23 cellular contexts compared by ENCODE assay signal in the genomic region with DNA sequence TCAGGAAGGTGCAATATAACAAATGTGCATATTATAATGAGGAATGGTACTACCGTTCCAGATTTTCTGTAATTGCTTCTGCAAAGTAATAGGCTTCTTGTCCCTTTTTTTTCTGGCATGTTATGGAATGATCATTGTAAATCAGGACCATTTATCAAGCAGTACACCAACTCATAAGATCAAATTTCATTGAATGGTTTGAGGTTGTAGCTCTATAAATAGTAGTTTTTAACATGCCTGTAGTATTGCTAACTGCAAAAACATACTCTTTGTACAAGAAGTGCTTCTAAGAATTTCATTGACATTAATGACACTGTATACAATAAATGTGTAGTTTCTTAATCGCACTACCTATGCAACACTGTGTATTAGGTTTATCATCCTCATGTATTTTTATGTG. TPM values are rescaled to one million over a fixed set of nuclear protein-coding genes. Genes with fewer than 3 reads are reported as not detected.
DNase-seq lines count a peak whose midpoint lies in the region; ATAC-seq, FAIRE-seq and TF ChIP-seq lines count a peak whose summit lies in the region.
"Had no signal": no experiment of that assay in that cellular context is flagged by ENCODE, and none has a peak within 500 bp of the region (broad histone marks: within the 10 kb centered on the region; RNA-seq: fewer than 3 reads in every experiment).

No MANE protein-coding gene starts in this region.

- H3K9me2 ChIP-seq in SK-N-SH: no peaks in the 10 kb centered on the region

- TF ChIP-seq RAD21 in SK-N-SH (IDR thresholded peaks at IDR 0.05; ENCODE audit: low read length): no peak

- H3K36me3 ChIP-seq in SK-N-SH (replicated peaks in 1 of 2; ENCODE audit: control insufficient read depth in 1 of 2, insufficient read depth in 2 of 2, low read length in 1 of 2) (no peaks in the 10 kb centered on the region), astrocyte (ENCODE audit: insufficient read depth, low read length) (no peaks in the 10 kb centered on the region)
- H3K36me3 ChIP-seq in naive thymus-derived CD4-positive, alpha-beta T cell (ENCODE audit: control insufficient read depth in 2 of 3, insufficient read depth in 3 of 3, low read length in 3 of 3): no peaks in the 10 kb centered on the region
- H3K36me3 ChIP-seq: BLaER1 had no signal

- no peaks in the 10 kb centered on the region for H3K4me1 Mint-ChIP-seq in astrocyte (ENCODE audit: low read depth, unreplicated experiment)
- no peaks in the 10 kb centered on the region for H3K4me1 Mint-ChIP-seq in naive thymus-derived CD4-positive, alpha-beta T cell
- H3K4me1 Mint-ChIP-seq in activated CD8-positive, alpha-beta memory T cell treated with anti-CD3 and anti-CD28 coated beads, Interleukin-2, amount 10 ng/mL, durations not matched to agents 7 days and 5 days: no peaks in the 10 kb centered on the region
- H3K4me1 Mint-ChIP-seq: CD4-positive, alpha-beta memory T cell; GM23338 had no signal

- H3K27ac ChIP-seq in SK-N-SH (ENCODE audit: low read depth in 2 of 2, low read length in 1 of 2): no peak overlapping the region
- H3K27ac ChIP-seq in astrocyte (ENCODE audit: low read depth, low read length): no peak overlapping the region
- no peak overlapping the region for H3K27ac ChIP-seq in naive thymus-derived CD4-positive, alpha-beta T cell (ENCODE audit: low read depth, low read length)
- H3K27ac ChIP-seq: 22Rv1, A549, BLaER1 had no signal

- H3K27me3 ChIP-seq in SK-N-SH (ENCODE audit: insufficient read depth) (no peaks in the 10 kb centered on the region), astrocyte (ENCODE audit: insufficient read depth, low read length) (no peaks in the 10 kb centered on the region)
- no peaks in the 10 kb centered on the region for H3K27me3 ChIP-seq in naive thymus-derived CD4-positive, alpha-beta T cell (ENCODE audit: control insufficient read depth in 2 of 2, insufficient read depth in 2 of 2, low read length in 2 of 2)
- H3K27me3 ChIP-seq: BLaER1 had no signal

- peak; percentile 66 for ATAC-seq in SK-N-SH treated with all-trans-retinoic acid at 6 μM for 48 hours
- ATAC-seq in naive thymus-derived CD4-positive, alpha-beta T cell: no peak
- ATAC-seq in GM21786 (IDR thresholded peaks at IDR 0.05; ENCODE audit: unreplicated experiment): no peak
- ATAC-seq in activated CD8-positive, alpha-beta memory T cell treated with anti-CD3 and anti-CD28 coated beads, Interleukin-2, amount 10 ng/mL, durations not matched to agents 7 days and 5 days: no peak
- ATAC-seq: A549, GM12878, GM23338, HCT116 had no signal

- H3K9ac ChIP-seq in SK-N-SH (no peak overlapping the region), astrocyte (ENCODE audit: low read length) (no peak overlapping the region)
- H3K9ac ChIP-seq: BLaER1 had no signal

- H3K79me2 ChIP-seq in SK-N-SH (ENCODE audit: insufficient read depth) (no peaks in the 10 kb centered on the region), astrocyte (ENCODE audit: insufficient read depth, low read length) (no peaks in the 10 kb centered on the region)

- no peak for FAIRE-seq in astrocyte (lab: Jason Lieb, UNC)
- FAIRE-seq: A549, GM12878, H54, HTR-8/SVneo had no signal

- intact Hi-C loops in naive thymus-derived CD4-positive, alpha-beta T cell (cut with micrococcal nuclease): no loop called here

- H3K9me3 Mint-ChIP-seq in astrocyte (ENCODE audit: unreplicated experiment): peaks cover 3% of the 10 kb centered on the region
- peaks cover 0 to 11% (median 2%) of the 10 kb centered on the region in 11 donors for H3K9me3 Mint-ChIP-seq in naive thymus-derived CD4-positive, alpha-beta T cell
- H3K9me3 Mint-ChIP-seq in activated CD8-positive, alpha-beta memory T cell treated with anti-CD3 and anti-CD28 coated beads, Interleukin-2, amount 10 ng/mL, durations not matched to agents 7 days and 5 days (ENCODE audit: low read depth): no peaks in the 10 kb centered on the region
- H3K9me3 Mint-ChIP-seq: GM23338 had no signal

- no peaks in the 10 kb centered on the region for H3K36me3 Mint-ChIP-seq in astrocyte (ENCODE audit: low read depth, unreplicated experiment)
- H3K36me3 Mint-ChIP-seq in naive thymus-derived CD4-positive, alpha-beta T cell: no peaks in the 10 kb centered on the region
- no peaks in the 10 kb centered on the region for H3K36me3 Mint-ChIP-seq in activated CD8-positive, alpha-beta memory T cell treated with anti-CD3 and anti-CD28 coated beads, Interleukin-2, amount 10 ng/mL, durations not matched to agents 7 days and 5 days
- H3K36me3 Mint-ChIP-seq: CD14-positive monocyte; CD4-positive, alpha-beta memory T cell had no signal

- H3K9me3 ChIP-seq in SK-N-SH (no peaks in the 10 kb centered on the region), astrocyte (ENCODE audit: insufficient read depth, low read depth, low read length) (no peaks in the 10 kb centered on the region)
- H3K9me3 ChIP-seq in naive thymus-derived CD4-positive, alpha-beta T cell (ENCODE audit: control insufficient read depth in 2 of 3, low read length in 3 of 3): no peaks in the 10 kb centered on the region
- H3K9me3 ChIP-seq: A549, BLaER1 had no signal

- CTCF ChIA-PET in SK-N-SH (lab: Yijun Ruan, JAX): no interaction called here
- CTCF ChIA-PET in naive thymus-derived CD4-positive, alpha-beta T cell (lab: Charles Lee): no interaction called here
- CTCF ChIA-PET in activated CD8-positive, alpha-beta memory T cell treated with anti-CD3 and anti-CD28 coated beads, Interleukin-2, amount 10 ng/mL, durations not matched to agents 7 days and 5 days (lab: Charles Lee): no interaction called here

- 31% methylated on average over 2 of the region's 2 CpGs for WGBS in SK-N-SH (ENCODE audit: low lambda C conversion rate)

- no peaks in the 10 kb centered on the region for H3K4me1 ChIP-seq in SK-N-SH (ENCODE audit: control insufficient read depth in 1 of 2, insufficient read depth in 2 of 2, low read depth in 1 of 2, low read length in 1 of 2)
- no peaks in the 10 kb centered on the region for H3K4me1 ChIP-seq in astrocyte (ENCODE audit: insufficient read depth, low read length)
- no peaks in the 10 kb centered on the region for H3K4me1 ChIP-seq in naive thymus-derived CD4-positive, alpha-beta T cell (ENCODE audit: control insufficient read depth in 2 of 2, insufficient read depth in 2 of 2, low read length in 2 of 2)
- H3K4me1 ChIP-seq: A549, BLaER1 had no signal

- DNase-seq in SK-N-SH (no peak), astrocyte (ENCODE audit: low read depth) (peak; percentile 44), fibroblast of peridontal ligament (ENCODE audit: extremely low read depth) (peak; percentile 35), HuH-7.5 (ENCODE audit: low spot score) (no peak)
- no peak for DNase-seq in naive thymus-derived CD4-positive, alpha-beta T cell
- DNase-seq in activated CD8-positive, alpha-beta memory T cell treated with anti-CD3 and anti-CD28 coated beads, Interleukin-2, amount 10 ng/mL, durations not matched to agents 7 days and 5 days: no peak
- DNase-seq: Calu3; CD4-positive, alpha-beta memory T cell; DMS79 treated with DMSO at 0.1 percent for 48 hours; EL had no signal

- no peaks in the 10 kb centered on the region for H4K20me1 ChIP-seq in SK-N-SH (ENCODE audit: insufficient read depth)
- no peaks in the 10 kb centered on the region for H4K20me1 ChIP-seq in astrocyte (ENCODE audit: insufficient read depth, low read length)
- H4K20me1 ChIP-seq: BLaER1 had no signal

- TF ChIP-seq EP300 in SK-N-SH (IDR thresholded peaks at IDR 0.05; ENCODE audit: borderline replicate concordance in 1 of 2, low read depth in 1 of 2, low read length in 1 of 2): no peak

- H3K4me3 ChIP-seq in SK-N-SH (ENCODE audit: low read depth in 2 of 2, low read length in 1 of 2) (no peak overlapping the region), astrocyte (ENCODE audit: insufficient read depth, low read depth, low read length) (no peak overlapping the region)
- H3K4me3 ChIP-seq in naive thymus-derived CD4-positive, alpha-beta T cell (ENCODE audit: low read length): no peak overlapping the region
- H3K4me3 ChIP-seq: A549, BLaER1, GM12878, GM23338 had no signal

- H3K4me3 Mint-ChIP-seq in astrocyte (ENCODE audit: unreplicated experiment): no peak overlapping the region
- H3K4me3 Mint-ChIP-seq in naive thymus-derived CD4-positive, alpha-beta T cell: no peak overlapping the region
- no peak overlapping the region for H3K4me3 Mint-ChIP-seq in activated CD8-positive, alpha-beta memory T cell treated with anti-CD3 and anti-CD28 coated beads, Interleukin-2, amount 10 ng/mL, durations not matched to agents 7 days and 5 days
- H3K4me3 Mint-ChIP-seq: CD14-positive monocyte; CD4-positive, alpha-beta memory T cell; GM23338 had no signal

- H3K27ac Mint-ChIP-seq in astrocyte (ENCODE audit: unreplicated experiment): no peak overlapping the region
- H3K27ac Mint-ChIP-seq in naive thymus-derived CD4-positive, alpha-beta T cell: no peak overlapping the region
- H3K27ac Mint-ChIP-seq in activated CD8-positive, alpha-beta memory T cell treated with anti-CD3 and anti-CD28 coated beads, Interleukin-2, amount 10 ng/mL, durations not matched to agents 7 days and 5 days: no peak overlapping the region
- H3K27ac Mint-ChIP-seq: CD4-positive, alpha-beta memory T cell; GM23338 had no signal

- H3K4me2 ChIP-seq in SK-N-SH: no peak overlapping the region
- H3K4me2 ChIP-seq in astrocyte (ENCODE audit: low read length): peak overlapping the region; percentile 29
- H3K4me2 ChIP-seq: A549, BLaER1, GM23338 had no signal

- TF ChIP-seq CTCF in SK-N-SH (IDR thresholded peaks at IDR 0.05) (no peak), astrocyte (IDR thresholded peaks at IDR 0.05; ENCODE audit: insufficient read depth, low read depth, low read length) (no peak)

- H3F3A ChIP-seq in SK-N-SH (replicated peaks; ENCODE audit: insufficient read depth): no peaks in the 10 kb centered on the region

- POLR2A ChIA-PET in SK-N-SH (lab: Yijun Ruan, JAX): no interaction called here
- POLR2A ChIA-PET in naive thymus-derived CD4-positive, alpha-beta T cell (lab: Charles Lee): no interaction called here

- H2AFZ ChIP-seq in SK-N-SH (ENCODE audit: low read depth) (no peak overlapping the region), astrocyte (ENCODE audit: low read depth, low read length) (no peak overlapping the region)

- no peaks in the 10 kb centered on the region for H3K27me3 Mint-ChIP-seq in astrocyte (ENCODE audit: low read depth, unreplicated experiment)
- peaks cover 0 to 8% (median 4%) of the 10 kb centered on the region in 5 donors for H3K27me3 Mint-ChIP-seq in naive thymus-derived CD4-positive, alpha-beta T cell
- peaks cover 8% of the 10 kb centered on the region for H3K27me3 Mint-ChIP-seq in activated CD8-positive, alpha-beta memory T cell treated with anti-CD3 and anti-CD28 coated beads, Interleukin-2, amount 10 ng/mL, durations not matched to agents 7 days and 5 days
- H3K27me3 Mint-ChIP-seq: CD4-positive, alpha-beta memory T cell had no signal

RNA-seq across cellular contexts. Expression of a gene that starts 12.6 kb away (rescaled TPM):
- not detected in 2 replicates for polyA plus RNA-seq in SK-N-SH (2012; rRNA removed)
- not detected in 2 replicates for polyA plus RNA-seq in SK-N-SH (2012; cell fraction: cytosol; rRNA removed)
- polyA plus RNA-seq in SK-N-SH (2012; cell fraction: nucleus; rRNA removed): not detected in 2 replicates
- total RNA-seq in astrocyte: not detected in 2 replicates
- total RNA-seq in naive thymus-derived CD4-positive, alpha-beta T cell: not detected
- not detected for polyA plus RNA-seq in naive thymus-derived CD4-positive, alpha-beta T cell
- not detected for total RNA-seq in activated CD8-positive, alpha-beta memory T cell treated with anti-CD3 and anti-CD28 coated beads, Interleukin-2, amount 10 ng/mL, durations not matched to agents 7 days and 5 days
- total RNA-seq: Calu3; CD4-positive, alpha-beta memory T cell; G401; GM12878; GM23338 had no signal
- polyA plus RNA-seq: A549; AG04450; CD14-positive monocyte; CD4-positive, alpha-beta memory T cell; GM12878; GM23338 had no signal

RNA-seq across cellular contexts. Expression of a gene that starts 20.8 kb away (rescaled TPM):
- polyA plus RNA-seq in SK-N-SH (2012; rRNA removed): not detected in 2 replicates
- not detected in 2 replicates for polyA plus RNA-seq in SK-N-SH (2012; cell fraction: cytosol; rRNA removed)
- not detected in 2 replicates for polyA plus RNA-seq in SK-N-SH (2012; cell fraction: nucleus; rRNA removed)
- total RNA-seq in astrocyte: not detected in 2 replicates
- total RNA-seq in naive thymus-derived CD4-positive, alpha-beta T cell: not detected
- polyA plus RNA-seq in naive thymus-derived CD4-positive, alpha-beta T cell: not detected
- total RNA-seq in activated CD8-positive, alpha-beta memory T cell treated with anti-CD3 and anti-CD28 coated beads, Interleukin-2, amount 10 ng/mL, durations not matched to agents 7 days and 5 days: not detected
- total RNA-seq: Calu3; CD4-positive, alpha-beta memory T cell; G401; GM12878; GM23338 had no signal
- polyA plus RNA-seq: A549; AG04450; CD14-positive monocyte; CD4-positive, alpha-beta memory T cell; GM12878; GM23338 had no signal

Comparison
In these comparisons a context has a peak if more than half of its experiments do, and no peak if none do; other contexts are left out.
1. DNase-seq: peak in astrocyte (single experiment) and fibroblast of peridontal ligament (single experiment); none in SK-N-SH (single experiment), naive thymus-derived CD4-positive, alpha-beta T cell (0 of 9), HuH-7.5 (single experiment) and activated CD8-positive, alpha-beta memory T cell treated with anti-CD3 and anti-CD28 coated beads, Interleukin-2, amount 10 ng/mL, durations not matched to agents 7 days and 5 days (single experiment).